ENCODE assay signal across 28 cellular contexts in genomic region chr12:103130564-103130963, GRCh38.
"Had no signal": no experiment of that assay in that cellular context is flagged by ENCODE, and none has a peak within 500 bp of the region (broad histone marks: within the 10 kb centered on the region; RNA-seq: fewer than 3 reads in every experiment).

No MANE protein-coding gene starts in this region.

- DNase-seq: colonic mucosa; cortex of kidney; dermis blood vessel endothelial cell; dorsolateral prefrontal cortex; effector CD4-positive, alpha-beta T cell; effector CD8-positive, alpha-beta T cell; effector memory CD4-positive, alpha-beta T cell; effector memory CD8-positive, alpha-beta T cell; endodermal cell; erythroblast; esophagus squamous epithelium; foreskin fibroblast; foreskin keratinocyte; foreskin melanocyte; gastrocnemius medialis; glutamatergic neuron; head of caudate nucleus; heart left ventricle; heart right ventricle had no signal

- H3K27me3 ChIP-seq: colonic mucosa, dorsolateral prefrontal cortex, esophagus muscularis mucosa, esophagus squamous epithelium, foreskin keratinocyte, gastrocnemius medialis, gastroesophageal sphincter, heart right ventricle had no signal

- H3K27ac ChIP-seq: colonic mucosa, coronary artery, dorsolateral prefrontal cortex, epithelial cell of prostate, esophagus muscularis mucosa, esophagus squamous epithelium, foreskin keratinocyte, gastrocnemius medialis, gastroesophageal sphincter, heart left ventricle, heart right ventricle had no signal

- H3K4me3 ChIP-seq: colonic mucosa, coronary artery, dorsolateral prefrontal cortex, esophagus muscularis mucosa, esophagus squamous epithelium, gastrocnemius medialis, gastroesophageal sphincter, heart left ventricle, heart right ventricle had no signal

- FAIRE-seq: colon, endometrium, endothelial cell of umbilical vein, frontal cortex had no signal

- ATAC-seq: effector memory CD8-positive, alpha-beta T cell; esophagus mucosa; foreskin keratinocyte; gastrocnemius medialis; gastroesophageal sphincter; heart right ventricle had no signal

- H3K36me3 ChIP-seq: colonic mucosa, esophagus muscularis mucosa, esophagus squamous epithelium, gastrocnemius medialis, gastroesophageal sphincter, heart left ventricle, heart right ventricle had no signal

- H3K4me1 ChIP-seq: colonic mucosa, esophagus muscularis mucosa, esophagus squamous epithelium, foreskin keratinocyte, gastrocnemius medialis, gastroesophageal sphincter, heart left ventricle, heart right ventricle had no signal

- H3K9me3 ChIP-seq: colonic mucosa, gastrocnemius medialis had no signal
